Comparison of ENCODE assay signal across 12 cellular contexts in the genomic region with DNA sequence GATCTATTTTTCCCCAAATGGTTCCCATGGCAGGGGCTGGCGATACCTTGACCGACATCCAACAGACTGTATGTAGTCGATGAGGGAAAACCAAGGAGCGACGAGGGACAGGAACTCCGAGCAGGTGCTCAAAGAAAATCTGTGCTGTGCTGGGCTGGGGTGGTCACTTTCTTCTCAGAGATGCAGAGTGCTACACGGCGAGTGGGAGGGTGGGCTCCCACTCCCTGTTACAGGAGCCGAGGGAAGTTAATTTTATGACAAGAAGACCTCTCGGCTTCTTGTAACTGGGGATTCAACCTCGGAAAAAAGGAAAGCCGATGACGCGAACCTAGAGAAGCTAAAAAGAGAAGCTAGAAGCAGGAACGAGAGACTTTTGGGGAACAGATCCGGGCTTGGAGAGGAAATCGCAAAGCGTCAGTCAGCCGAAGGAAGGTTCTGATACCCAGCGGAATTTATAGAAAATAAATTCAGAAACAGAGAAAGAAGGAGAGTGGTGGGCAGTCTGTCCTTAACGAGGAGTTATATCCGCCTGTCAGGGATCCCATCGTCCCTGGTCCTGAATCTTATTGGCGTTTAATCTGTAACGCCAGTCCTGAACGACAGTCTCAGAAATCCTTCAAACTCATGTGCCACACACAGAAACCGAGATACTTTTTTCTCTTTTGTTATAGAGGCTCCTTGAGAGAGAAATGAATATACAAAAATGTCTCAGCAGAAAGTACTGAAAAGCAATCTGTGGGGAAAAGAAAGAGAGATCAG.
DNase-seq lines count a peak whose midpoint lies in the region; ATAC-seq and TF ChIP-seq lines count a peak whose summit lies in the region.
"Had no signal": no experiment of that assay in that cellular context is flagged by ENCODE, and none has a peak within 500 bp of the region (broad histone marks: within the 10 kb centered on the region; RNA-seq: fewer than 3 reads in every experiment).

No MANE protein-coding gene starts in this region.

- DNase-seq in stimulated activated naive CD8-positive, alpha-beta T cell treated with anti-CD3 and anti-CD28 coated beads, Interleukin-15, Interleukin-2, amounts not matched to agents 100 U/mL and 50 U/mL, for 24 hours, result no peak
- DNase-seq in astrocyte of the cerebellum (ENCODE audit: low read depth), result no peak
- DNase-seq in iris pigment epithelial cell (ENCODE audit: low read depth), result peak; percentile 16
- peak; percentile 27 to 52 for DNase-seq in vagina (ENCODE audit: extremely low spot score in 2 of 2)
- no peak for DNase-seq in ACHN
- no peak for DNase-seq in Right ventricle myocardium superior
- DNase-seq: anterior cingulate cortex, hypothalamus, NCI-H1694 treated with DMSO at 0.1 percent for 48 hours had no signal

- H3K36me3 ChIP-seq in vagina, result no peaks in the 10 kb centered on the region

- peak overlapping the region; percentile 49 for H3K27ac Mint-ChIP-seq in stimulated activated naive CD8-positive, alpha-beta T cell treated with anti-CD3 and anti-CD28 coated beads, Interleukin-15, Interleukin-2, amounts not matched to agents 100 ng/mL and 50 ng/mL, for 24 hours

- H3K9me3 Mint-ChIP-seq in stimulated activated naive CD8-positive, alpha-beta T cell treated with anti-CD3 and anti-CD28 coated beads, Interleukin-15, Interleukin-2, amounts not matched to agents 100 ng/mL and 50 ng/mL, for 24 hours, result peaks cover 20% of the 10 kb centered on the region

- H3K36me3 Mint-ChIP-seq in stimulated activated naive CD8-positive, alpha-beta T cell treated with anti-CD3 and anti-CD28 coated beads, Interleukin-15, Interleukin-2, amounts not matched to agents 100 ng/mL and 50 ng/mL, for 24 hours (ENCODE audit: low read depth), result peaks cover 11% of the 10 kb centered on the region

- in situ Hi-C loops in astrocyte of the cerebellum (cut with HindIII; ENCODE audit: low sequenced_read_pairs) (no loop called here), ACHN (cut with HindIII; ENCODE audit: low pct_ligation_motif_present, low pct_unique_long_range_greater_than_20kb, low sequenced_read_pairs) (no loop called here)

- no peak overlapping the region for H3K27ac ChIP-seq in vagina

- H3K9me3 ChIP-seq in vagina, result no peaks in the 10 kb centered on the region

- no peak for ATAC-seq in stimulated activated naive CD8-positive, alpha-beta T cell treated with anti-CD3 and anti-CD28 coated beads, Interleukin-15, Interleukin-2, amounts not matched to agents 100 U/mL and 50 U/mL, for 24 hours
- ATAC-seq in Right ventricle myocardium superior (ENCODE audit: poor library complexity) (no peak), HG02870 (IDR thresholded peaks at IDR 0.05; ENCODE audit: unreplicated experiment) (no peak)
- ATAC-seq: activated CD4-positive, CD25-positive, alpha-beta regulatory T cell treated with anti-CD3 and anti-CD28 coated beads, Interleukin-2, amount 50 U/mL, for 24 hours had no signal

- H3K4me1 Mint-ChIP-seq in stimulated activated naive CD8-positive, alpha-beta T cell treated with anti-CD3 and anti-CD28 coated beads, Interleukin-15, Interleukin-2, amounts not matched to agents 100 ng/mL and 50 ng/mL, for 24 hours (ENCODE audit: low read depth), result peaks cover 5% of the 10 kb centered on the region

- TF ChIP-seq CTCF in astrocyte of the cerebellum (IDR thresholded peaks at IDR 0.05; ENCODE audit: low read depth, low read length, missing control alignments) (no peak), vagina (IDR thresholded peaks at IDR 0.05) (no peak)

- no peak for TF ChIP-seq POLR2A in vagina (IDR thresholded peaks at IDR 0.05)

- intact Hi-C loops in vagina (cut with DNase I), result no loop called here
- intact Hi-C loops in Right ventricle myocardium superior (cut with DNase I), result no loop called here

- H3K27me3 ChIP-seq in vagina, result no peaks in the 10 kb centered on the region

- peaks cover 45% of the 10 kb centered on the region for H3K27me3 Mint-ChIP-seq in stimulated activated naive CD8-positive, alpha-beta T cell treated with anti-CD3 and anti-CD28 coated beads, Interleukin-15, Interleukin-2, amounts not matched to agents 100 ng/mL and 50 ng/mL, for 24 hours

- H3K4me3 ChIP-seq in astrocyte of the cerebellum (ENCODE audit: low read depth, low read length) (peak overlapping the region; percentile 40), vagina (no peak overlapping the region)

- H3K4me3 Mint-ChIP-seq in stimulated activated naive CD8-positive, alpha-beta T cell treated with anti-CD3 and anti-CD28 coated beads, Interleukin-15, Interleukin-2, amounts not matched to agents 100 ng/mL and 50 ng/mL, for 24 hours, result peak overlapping the region; percentile 41

- no peaks in the 10 kb centered on the region for H3K4me1 ChIP-seq in vagina

Comparison
In these comparisons a context has a peak if more than half of its experiments do, and no peak if none do; other contexts are left out.
1. DNase-seq: peak in iris pigment epithelial cell (single experiment) and vagina (2 of 2); none in stimulated activated naive CD8-positive, alpha-beta T cell treated with anti-CD3 and anti-CD28 coated beads, Interleukin-15, Interleukin-2, amounts not matched to agents 100 U/mL and 50 U/mL, for 24 hours (single experiment), astrocyte of the cerebellum (single experiment), ACHN (single experiment) and Right ventricle myocardium superior (single experiment).